ENCODE assay signal across 23 cellular contexts in the genomic region with DNA sequence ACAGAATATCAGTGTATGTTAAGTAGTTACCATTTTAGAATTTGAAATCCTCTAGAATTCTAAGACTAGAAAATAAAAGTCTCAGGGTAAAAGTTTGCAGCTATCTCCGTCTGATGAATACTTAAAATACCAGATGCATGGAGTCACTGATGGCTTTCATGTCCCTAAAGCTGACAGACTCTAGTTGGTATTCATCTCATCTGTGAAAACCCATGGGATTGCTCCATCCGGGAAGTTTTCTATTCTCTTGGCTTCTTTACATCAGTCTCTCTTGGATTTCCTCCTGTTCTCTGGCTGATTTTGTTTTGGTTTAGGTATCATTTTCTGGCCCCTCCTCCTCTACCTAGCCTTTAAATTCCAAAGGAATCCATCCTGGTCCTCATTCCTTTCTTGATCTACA.
A peak's percentile ranks its signal among the peaks of the same experiment; 100 is the strongest.
DNase-seq lines count a peak whose midpoint lies in the region; ATAC-seq, FAIRE-seq and TF ChIP-seq lines count a peak whose summit lies in the region.
"Had no signal": no experiment of that assay in that cellular context is flagged by ENCODE, and none has a peak within 500 bp of the region (broad histone marks: within the 10 kb centered on the region; RNA-seq: fewer than 3 reads in every experiment).

No MANE protein-coding gene starts in this region.

- DNase-seq in GM23338 (ENCODE audit: low spot score) (peak; percentile 24), brain microvascular endothelial cell (peak; percentile 0), kidney tubule cell (ENCODE audit: low spot score) (peak; percentile 82), urothelium cell line (ENCODE audit: low spot score) (peak; percentile 36), pancreas (no peak), GM13977 (ENCODE audit: low spot score) (no peak), NCI-H1417 treated with DMSO at 0.1 percent for 48 hours (lab: John Stamatoyannopoulos, UW) (no peak)
- DNase-seq: BE2C; CD4-positive, CD25-positive, alpha-beta regulatory T cell; COR-L47; DMS 273 treated with DMSO at 0.1 percent for 48 hours; GF-D8; H9; Karpas-422; NCI-H1436 treated with DMSO at 0.1 percent for 48 hours; NCI-H2081 treated with DMSO at 0.1 percent for 48 hours; NK-92 treated with Interleukin-12 subunit alpha and Interleukin-12 subunit beta, amount 100 ng/mL, for 24 hours; Right ventricle myocardium superior; SW 1271 had no signal

- peaks cover 4% of the 10 kb centered on the region; the same call in 2 of the 3 replicates for H3K4me1 Mint-ChIP-seq in GM23338
- H3K4me1 Mint-ChIP-seq: IgD-negative memory B cell had no signal

- ATAC-seq in GM23338 (no peak), pancreas (no peak), GM18511 (IDR thresholded peaks at IDR 0.05; ENCODE audit: unreplicated experiment) (no peak)
- ATAC-seq: GM12878 had no signal

- H3K4me1 ChIP-seq in GM23338 (ENCODE audit: insufficient read depth) (no peaks in the 10 kb centered on the region), pancreas (no peaks in the 10 kb centered on the region)
- H3K4me1 ChIP-seq: BE2C had no signal

- H3K79me2 ChIP-seq in GM23338 (replicated peaks; ENCODE audit: insufficient read depth) = no peaks in the 10 kb centered on the region

- H3F3A ChIP-seq in GM23338 (replicated peaks; ENCODE audit: low read depth) = no peaks in the 10 kb centered on the region

- in situ Hi-C loops in brain microvascular endothelial cell (cut with HindIII; ENCODE audit: low pct_ligation_motif_present, low sequenced_read_pairs) = no loop called here
- in situ Hi-C loops in GM13977 (cut with MboI; ENCODE audit: low pct_unique_long_range_greater_than_20kb, low sequenced_read_pairs, unreplicated experiment) = no loop called here

- no peak overlapping the region for H3K4me2 ChIP-seq in GM23338

- H3K4me3 ChIP-seq in GM23338 (no peak overlapping the region), brain microvascular endothelial cell (ENCODE audit: low read depth, low read length) (no peak overlapping the region), pancreas (no peak overlapping the region)
- H3K4me3 ChIP-seq: GM12878 had no signal

- TF ChIP-seq CTCF in GM23338 (conservative IDR thresholded peaks at IDR 0.05; ENCODE audit: low read depth in 2 of 2) (no peak), brain microvascular endothelial cell (IDR thresholded peaks at IDR 0.05; ENCODE audit: low read depth, low read length, missing control alignments) (no peak), pancreas (IDR thresholded peaks at IDR 0.05) (no peak), GM13977 (IDR thresholded peaks at IDR 0.05; ENCODE audit: extremely low read depth, insufficient read depth, missing control alignments) (no peak)

- H3K27ac ChIP-seq in GM23338 (ENCODE audit: low read depth) (no peak overlapping the region), brain microvascular endothelial cell (no peak overlapping the region), pancreas (no peak overlapping the region)

- 0 out of 2 replicates have a peak, but pooled peaks cover 3% of the 10 kb centered on the region for H3K9me2 ChIP-seq in GM23338 (ENCODE audit: insufficient read depth)

- H3K9me3 ChIP-seq in pancreas = no peaks in the 10 kb centered on the region
- H3K9me3 ChIP-seq: BE2C had no signal

- no peak overlapping the region for H3K27ac Mint-ChIP-seq in GM23338
- H3K27ac Mint-ChIP-seq: CD4-positive, CD25-positive, alpha-beta regulatory T cell; H9; IgD-negative memory B cell had no signal

- intact Hi-C loops in pancreas (cut with DNase I) = no loop called here

- H4K20me1 ChIP-seq in GM23338 (replicated peaks; ENCODE audit: insufficient read depth) = no peaks in the 10 kb centered on the region

- H3K4me3 Mint-ChIP-seq in GM23338 = no peak overlapping the region
- H3K4me3 Mint-ChIP-seq: CD4-positive, CD25-positive, alpha-beta regulatory T cell; H9; IgD-negative memory B cell had no signal

- FAIRE-seq in urothelium cell line (lab: Jason Lieb, UNC) (no peak), pancreas (lab: Jason Lieb, UNC) (no peak)
- FAIRE-seq: GM12878, GM18507 had no signal

- H3K27me3 Mint-ChIP-seq in GM23338 (ENCODE audit: insufficient read depth, low read depth, poor library complexity) = no peaks in the 10 kb centered on the region
- H3K27me3 Mint-ChIP-seq: CD4-positive, CD25-positive, alpha-beta regulatory T cell had no signal

- WGBS in pancreas, 2 donors = 60 to 61% methylated on average over 2 of the region's 2 CpGs

- no peaks in the 10 kb centered on the region for H3K27me3 ChIP-seq in GM23338 (ENCODE audit: insufficient read depth)
- no peaks in the 10 kb centered on the region for H3K27me3 ChIP-seq in brain microvascular endothelial cell (replicated peaks)
- H3K27me3 ChIP-seq in pancreas = no peaks in the 10 kb centered on the region
- H3K27me3 ChIP-seq: BE2C had no signal

- H3K9me3 Mint-ChIP-seq in GM23338 = peaks cover 3% of the 10 kb centered on the region; the same call in 2 of the 3 replicates

- H3K36me3 ChIP-seq in GM23338 (ENCODE audit: insufficient read depth) (no peaks in the 10 kb centered on the region), brain microvascular endothelial cell (replicated peaks) (no peaks in the 10 kb centered on the region), pancreas (no peaks in the 10 kb centered on the region)
- H3K36me3 ChIP-seq: BE2C had no signal

- H2AFZ ChIP-seq in GM23338 = no peak overlapping the region

- H3K36me3 Mint-ChIP-seq in GM23338 (ENCODE audit: low read depth) = peaks cover 3% of the 10 kb centered on the region; the same call in 2 of the 3 replicates
- H3K36me3 Mint-ChIP-seq: CD4-positive, CD25-positive, alpha-beta regulatory T cell had no signal

TF ChIP-seq in GM23338, 12 proteins besides CTCF, POLR2A, EP300 and RAD21 (continues in another document):
- TF ChIP-seq, protein P1, sequence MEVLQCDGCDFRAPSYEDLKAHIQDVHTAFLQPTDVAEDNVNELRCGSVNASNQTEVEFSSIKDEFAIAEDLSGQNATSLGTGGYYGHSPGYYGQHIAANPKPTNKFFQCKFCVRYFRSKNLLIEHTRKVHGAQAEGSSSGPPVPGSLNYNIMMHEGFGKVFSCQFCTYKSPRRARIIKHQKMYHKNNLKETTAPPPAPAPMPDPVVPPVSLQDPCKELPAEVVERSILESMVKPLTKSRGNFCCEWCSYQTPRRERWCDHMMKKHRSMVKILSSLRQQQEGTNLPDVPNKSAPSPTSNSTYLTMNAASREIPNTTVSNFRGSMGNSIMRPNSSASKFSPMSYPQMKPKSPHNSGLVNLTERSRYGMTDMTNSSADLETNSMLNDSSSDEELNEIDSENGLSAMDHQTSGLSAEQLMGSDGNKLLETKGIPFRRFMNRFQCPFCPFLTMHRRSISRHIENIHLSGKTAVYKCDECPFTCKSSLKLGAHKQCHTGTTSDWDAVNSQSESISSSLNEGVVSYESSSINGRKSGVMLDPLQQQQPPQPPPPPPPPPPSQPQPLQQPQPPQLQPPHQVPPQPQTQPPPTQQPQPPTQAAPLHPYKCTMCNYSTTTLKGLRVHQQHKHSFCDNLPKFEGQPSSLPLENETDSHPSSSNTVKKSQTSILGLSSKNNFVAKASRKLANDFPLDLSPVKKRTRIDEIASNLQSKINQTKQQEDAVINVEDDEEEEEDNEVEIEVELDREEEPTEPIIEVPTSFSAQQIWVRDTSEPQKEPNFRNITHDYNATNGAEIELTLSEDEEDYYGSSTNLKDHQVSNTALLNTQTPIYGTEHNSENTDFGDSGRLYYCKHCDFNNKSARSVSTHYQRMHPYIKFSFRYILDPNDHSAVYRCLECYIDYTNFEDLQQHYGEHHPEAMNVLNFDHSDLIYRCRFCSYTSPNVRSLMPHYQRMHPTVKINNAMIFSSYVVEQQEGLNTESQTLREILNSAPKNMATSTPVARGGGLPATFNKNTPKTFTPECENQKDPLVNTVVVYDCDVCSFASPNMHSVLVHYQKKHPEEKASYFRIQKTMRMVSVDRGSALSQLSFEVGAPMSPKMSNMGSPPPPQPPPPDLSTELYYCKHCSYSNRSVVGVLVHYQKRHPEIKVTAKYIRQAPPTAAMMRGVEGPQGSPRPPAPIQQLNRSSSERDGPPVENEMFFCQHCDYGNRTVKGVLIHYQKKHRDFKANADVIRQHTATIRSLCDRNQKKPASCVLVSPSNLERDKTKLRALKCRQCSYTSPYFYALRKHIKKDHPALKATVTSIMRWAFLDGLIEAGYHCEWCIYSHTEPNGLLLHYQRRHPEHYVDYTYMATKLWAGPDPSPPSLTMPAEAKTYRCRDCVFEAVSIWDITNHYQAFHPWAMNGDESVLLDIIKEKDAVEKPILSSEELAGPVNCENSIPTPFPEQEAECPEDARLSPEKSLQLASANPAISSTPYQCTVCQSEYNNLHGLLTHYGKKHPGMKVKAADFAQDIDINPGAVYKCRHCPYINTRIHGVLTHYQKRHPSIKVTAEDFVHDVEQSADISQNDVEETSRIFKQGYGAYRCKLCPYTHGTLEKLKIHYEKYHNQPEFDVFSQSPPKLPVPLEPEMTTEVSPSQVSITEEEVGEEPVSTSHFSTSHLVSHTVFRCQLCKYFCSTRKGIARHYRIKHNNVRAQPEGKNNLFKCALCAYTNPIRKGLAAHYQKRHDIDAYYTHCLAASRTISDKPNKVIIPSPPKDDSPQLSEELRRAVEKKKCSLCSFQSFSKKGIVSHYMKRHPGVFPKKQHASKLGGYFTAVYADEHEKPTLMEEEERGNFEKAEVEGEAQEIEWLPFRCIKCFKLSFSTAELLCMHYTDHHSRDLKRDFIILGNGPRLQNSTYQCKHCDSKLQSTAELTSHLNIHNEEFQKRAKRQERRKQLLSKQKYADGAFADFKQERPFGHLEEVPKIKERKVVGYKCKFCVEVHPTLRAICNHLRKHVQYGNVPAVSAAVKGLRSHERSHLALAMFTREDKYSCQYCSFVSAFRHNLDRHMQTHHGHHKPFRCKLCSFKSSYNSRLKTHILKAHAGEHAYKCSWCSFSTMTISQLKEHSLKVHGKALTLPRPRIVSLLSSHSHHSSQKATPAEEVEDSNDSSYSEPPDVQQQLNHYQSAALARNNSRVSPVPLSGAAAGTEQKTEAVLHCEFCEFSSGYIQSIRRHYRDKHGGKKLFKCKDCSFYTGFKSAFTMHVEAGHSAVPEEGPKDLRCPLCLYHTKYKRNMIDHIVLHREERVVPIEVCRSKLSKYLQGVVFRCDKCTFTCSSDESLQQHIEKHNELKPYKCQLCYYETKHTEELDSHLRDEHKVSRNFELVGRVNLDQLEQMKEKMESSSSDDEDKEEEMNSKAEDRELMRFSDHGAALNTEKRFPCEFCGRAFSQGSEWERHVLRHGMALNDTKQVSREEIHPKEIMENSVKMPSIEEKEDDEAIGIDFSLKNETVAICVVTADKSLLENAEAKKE (CRISPR knock-in tag; IDR thresholded peaks at IDR 0.05) = no peak
- TF ChIP-seq NANOG (IDR thresholded peaks at IDR 0.05; ENCODE audit: borderline replicate concordance) (no peak), EZH2 (IDR thresholded peaks at IDR 0.05; ENCODE audit: low read depth, unreplicated experiment) (no peak), EZH2phosphoT487 (IDR thresholded peaks at IDR 0.05; ENCODE audit: unreplicated experiment) (no peak), CREB1 (CRISPR knock-in tag; IDR thresholded peaks at IDR 0.05; ENCODE audit: low read depth) (no peak)

Comparison
In these comparisons a context has a peak if more than half of its experiments do, and no peak if none do; other contexts are left out.
1. DNase-seq: peak in GM23338 (single experiment), brain microvascular endothelial cell (single experiment), kidney tubule cell (single experiment) and urothelium cell line (single experiment); none in pancreas (0 of 6), GM13977 (single experiment) and NCI-H1417 treated with DMSO at 0.1 percent for 48 hours (single experiment).